ENCODE assay signal across 8 cellular contexts in the genomic region with DNA sequence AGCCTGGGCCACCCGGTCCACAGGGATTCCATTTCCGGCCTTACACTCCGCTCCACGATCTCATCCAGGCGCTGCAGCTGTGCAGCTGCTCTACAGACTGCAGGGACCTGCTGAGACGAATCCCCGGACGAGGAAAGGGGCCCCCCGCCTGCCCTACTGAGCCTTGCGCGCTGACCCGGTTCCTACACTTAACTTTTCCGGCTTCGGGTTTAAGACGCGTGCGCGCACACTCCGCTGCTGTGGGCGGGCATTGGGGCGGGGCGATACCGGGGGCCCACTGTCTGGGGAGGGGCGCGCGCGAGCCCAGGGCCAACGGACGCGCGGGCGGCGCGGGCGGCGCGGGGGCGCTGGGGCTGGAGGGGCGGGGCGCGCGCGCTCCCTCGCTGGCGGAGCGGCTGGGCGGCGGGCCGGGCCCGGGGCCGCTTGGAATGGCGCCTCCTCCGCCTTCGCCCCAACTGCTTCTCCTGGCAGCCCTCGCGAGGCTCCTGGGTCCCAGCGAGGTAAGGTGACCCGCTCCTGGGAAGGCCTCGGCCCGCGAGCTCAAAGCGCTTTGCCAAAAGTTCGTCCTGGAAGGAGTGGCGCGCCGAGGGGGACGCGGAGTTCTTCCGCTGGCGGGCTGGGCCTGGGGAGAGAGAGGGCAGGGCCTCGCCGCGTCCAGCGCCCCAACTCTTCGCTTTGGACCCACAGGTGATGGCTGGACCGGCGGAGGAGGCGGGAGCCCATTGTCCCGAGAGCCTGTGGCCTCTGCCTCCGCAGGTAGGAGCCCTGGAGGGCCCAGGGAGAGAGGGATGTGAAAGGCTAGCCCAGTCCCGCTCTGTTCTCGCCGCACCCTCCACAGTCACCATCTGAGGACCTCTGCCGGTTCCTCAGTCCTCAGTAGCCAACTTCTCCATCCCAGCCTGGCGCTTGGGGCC. TPM values are rescaled to one million over a fixed set of nuclear protein-coding genes. Genes with fewer than 3 reads are reported as not detected.
DNase-seq lines count a peak whose midpoint lies in the region; ATAC-seq and TF ChIP-seq lines count a peak whose summit lies in the region.

A gene with protein sequence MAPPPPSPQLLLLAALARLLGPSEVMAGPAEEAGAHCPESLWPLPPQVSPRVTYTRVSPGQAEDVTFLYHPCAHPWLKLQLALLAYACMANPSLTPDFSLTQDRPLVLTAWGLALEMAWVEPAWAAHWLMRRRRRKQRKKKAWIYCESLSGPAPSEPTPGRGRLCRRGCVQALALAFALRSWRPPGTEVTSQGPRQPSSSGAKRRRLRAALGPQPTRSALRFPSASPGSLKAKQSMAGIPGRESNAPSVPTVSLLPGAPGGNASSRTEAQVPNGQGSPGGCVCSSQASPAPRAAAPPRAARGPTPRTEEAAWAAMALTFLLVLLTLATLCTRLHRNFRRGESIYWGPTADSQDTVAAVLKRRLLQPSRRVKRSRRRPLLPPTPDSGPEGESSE (plus strand): TSS at position 371 of the 914 bp plus-strand sequence. CDS start 58 bp downstream, at position 429.

- intact Hi-C loops in CD14-positive monocyte (cut with micrococcal nuclease), result loop anchor here (10.0 kb wide), 2 partner anchors 46 to 204 kb away; no protein-coding TSS in a partner anchor
- intact Hi-C loops in esophagus squamous epithelium (cut with DNase I), result no loop called here
- intact Hi-C loops in naive thymus-derived CD4-positive, alpha-beta T cell (cut with micrococcal nuclease), result loop anchor here (1.0 to 10.0 kb wide), 13 partner anchors 12 to 921 kb away; partner anchors contain the start of genes GIT1 (in 2 of the 2), PHF12 (in 2 of the 2), TAOK1 (in 2 of the 2) and BLTP2 (in 1 of the 2)

- H3K36me3 ChIP-seq in HUES64 (ENCODE audit: insufficient read depth, low read length), result no peaks in the 10 kb centered on the region
- peaks cover 0 to 10% (median 0%) of the 10 kb centered on the region in 3 donors for H3K36me3 ChIP-seq in esophagus squamous epithelium
- H3K36me3 ChIP-seq in naive thymus-derived CD4-positive, alpha-beta T cell (ENCODE audit: control insufficient read depth in 2 of 3, insufficient read depth in 3 of 3, low read length in 3 of 3), result peaks cover 0 to 10% (median 0%) of the 10 kb centered on the region in 3 experiments

- no peak for TF ChIP-seq CTCF in CD14-positive monocyte (IDR thresholded peaks at IDR 0.05)
- TF ChIP-seq CTCF in esophagus squamous epithelium (IDR thresholded peaks at IDR 0.05), result no peak

- H3K27me3 Mint-ChIP-seq in CD14-positive monocyte (ENCODE audit: low read depth in 3 of 3), result peaks cover 0 to 7% (median 2%) of the 10 kb centered on the region in 3 donors
- H3K27me3 Mint-ChIP-seq in activated T-cell treated with anti-CD3 and anti-CD28 coated beads, Interleukin-2, amount 50 U/mL, for 72 hours (ENCODE audit: low read depth), result no peaks in the 10 kb centered on the region
- no peaks in the 10 kb centered on the region for H3K27me3 Mint-ChIP-seq in naive thymus-derived CD4-positive, alpha-beta T cell
- H3K27me3 Mint-ChIP-seq in stimulated activated naive CD8-positive, alpha-beta T cell treated with anti-CD3 and anti-CD28 coated beads, Interleukin-15, Interleukin-2, amounts not matched to agents 100 ng/mL and 50 ng/mL, for 24 hours, result no peaks in the 10 kb centered on the region

- CTCF ChIA-PET in naive thymus-derived CD4-positive, alpha-beta T cell (lab: Charles Lee), result interaction anchor here (0.5 to 2.9 kb wide), 9 partner anchors 9 to 358 kb away, joined by 3 to 12 read pairs (median 3); partner anchors contain the start of gene ANKRD13B

- peaks cover 17 to 20% of the 10 kb centered on the region in 2 donors for H3K36me3 Mint-ChIP-seq in CD14-positive monocyte
- H3K36me3 Mint-ChIP-seq in activated T-cell treated with anti-CD3 and anti-CD28 coated beads, Interleukin-2, amount 50 U/mL, for 72 hours (ENCODE audit: insufficient read depth in 2 of 2), result peaks cover 0 to 4% of the 10 kb centered on the region in 2 donors
- peaks cover 0 to 7% (median 0%) of the 10 kb centered on the region in 5 donors for H3K36me3 Mint-ChIP-seq in naive thymus-derived CD4-positive, alpha-beta T cell
- peaks cover 6% of the 10 kb centered on the region for H3K36me3 Mint-ChIP-seq in stimulated activated naive CD8-positive, alpha-beta T cell treated with anti-CD3 and anti-CD28 coated beads, Interleukin-15, Interleukin-2, amounts not matched to agents 100 ng/mL and 50 ng/mL, for 24 hours (ENCODE audit: low read depth)

- no peaks in the 10 kb centered on the region for H3K9me3 Mint-ChIP-seq in CD14-positive monocyte
- no peaks in the 10 kb centered on the region for H3K9me3 Mint-ChIP-seq in activated T-cell treated with anti-CD3 and anti-CD28 coated beads, Interleukin-2, amount 50 U/mL, for 72 hours
- peaks cover 0 to 3% (median 0%) of the 10 kb centered on the region in 11 donors for H3K9me3 Mint-ChIP-seq in naive thymus-derived CD4-positive, alpha-beta T cell
- no peaks in the 10 kb centered on the region for H3K9me3 Mint-ChIP-seq in stimulated activated naive CD8-positive, alpha-beta T cell treated with anti-CD3 and anti-CD28 coated beads, Interleukin-15, Interleukin-2, amounts not matched to agents 100 ng/mL and 50 ng/mL, for 24 hours

- DNase-seq in CD14-positive monocyte (ENCODE audit: low spot score) (no peak), RPMI7951 (ENCODE audit: low read depth) (peak; percentile 80), esophagus squamous epithelium (lab: John Stamatoyannopoulos, UW) (peak; percentile 58)
- peak; percentile 90 to 91 for DNase-seq in activated T-cell treated with anti-CD3 and anti-CD28 coated beads, Interleukin-2, amount 50 U/mL, for 72 hours
- peak; percentile 65 to 90 (median 81) for DNase-seq in naive thymus-derived CD4-positive, alpha-beta T cell

- ATAC-seq in GM19397 (IDR thresholded peaks at IDR 0.05; ENCODE audit: unreplicated experiment), result peak; percentile 49
- ATAC-seq in activated T-cell treated with anti-CD3 and anti-CD28 coated beads, Interleukin-2, amount 50 U/mL, for 72 hours (replicated peaks in 1 of 2), result peak; percentile 55 to 62
- ATAC-seq in naive thymus-derived CD4-positive, alpha-beta T cell, result peak; percentile 81

- H3K9ac ChIP-seq in HUES64 (ENCODE audit: low read depth, low read length), result peak within 1 kb of the TSS; percentile 70

- H3K9me3 ChIP-seq in HUES64 (ENCODE audit: insufficient read depth, low read depth, low read length) (no peaks in the 10 kb centered on the region), esophagus squamous epithelium (no peaks in the 10 kb centered on the region)
- H3K9me3 ChIP-seq in naive thymus-derived CD4-positive, alpha-beta T cell (ENCODE audit: control insufficient read depth in 2 of 3, low read length in 3 of 3), result no peaks in the 10 kb centered on the region

- peak within 1 kb of the TSS; percentile 75 to 95 (median 91) for H3K27ac Mint-ChIP-seq in CD14-positive monocyte
- H3K27ac Mint-ChIP-seq in activated T-cell treated with anti-CD3 and anti-CD28 coated beads, Interleukin-2, amount 50 U/mL, for 72 hours, result peak within 1 kb of the TSS; percentile 94
- peak within 1 kb of the TSS; percentile 82 to 97 (median 92) for H3K27ac Mint-ChIP-seq in naive thymus-derived CD4-positive, alpha-beta T cell
- H3K27ac Mint-ChIP-seq in stimulated activated naive CD8-positive, alpha-beta T cell treated with anti-CD3 and anti-CD28 coated beads, Interleukin-15, Interleukin-2, amounts not matched to agents 100 ng/mL and 50 ng/mL, for 24 hours, result peak within 1 kb of the TSS; percentile 93

- H3K4me3 ChIP-seq in HUES64 (ENCODE audit: low read length), result peak within 1 kb of the TSS; percentile 81
- peak within 1 kb of the TSS; percentile 58 to 79 (median 70) for H3K4me3 ChIP-seq in esophagus squamous epithelium
- peak within 1 kb of the TSS; percentile 89 for H3K4me3 ChIP-seq in naive thymus-derived CD4-positive, alpha-beta T cell (ENCODE audit: low read length)

- peak within 1 kb of the TSS; percentile 95 to 97 for H3K4me3 Mint-ChIP-seq in CD14-positive monocyte
- H3K4me3 Mint-ChIP-seq in activated T-cell treated with anti-CD3 and anti-CD28 coated beads, Interleukin-2, amount 50 U/mL, for 72 hours, result peak within 1 kb of the TSS; percentile 93 to 95
- H3K4me3 Mint-ChIP-seq in naive thymus-derived CD4-positive, alpha-beta T cell, result peak within 1 kb of the TSS; percentile 88 to 99 (median 95)
- peak within 1 kb of the TSS; percentile 90 for H3K4me3 Mint-ChIP-seq in stimulated activated naive CD8-positive, alpha-beta T cell treated with anti-CD3 and anti-CD28 coated beads, Interleukin-15, Interleukin-2, amounts not matched to agents 100 ng/mL and 50 ng/mL, for 24 hours

- WGBS in HUES64, result under 1% methylated on average over 85 of the region's 85 CpGs
- 0 to 2% methylated on average over 8 to 31 of the region's 85 CpGs for WGBS in esophagus squamous epithelium, 2 donors

- POLR2A ChIA-PET in naive thymus-derived CD4-positive, alpha-beta T cell (lab: Charles Lee), result interaction anchor here (0.5 to 6.0 kb wide), 10 partner anchors 9 to 361 kb away, joined by 3 to 59 read pairs (median 3); partner anchors contain the start of gene SSH2

- peaks cover 8% of the 10 kb centered on the region for H3K4me1 ChIP-seq in HUES64 (ENCODE audit: insufficient read depth, low read length)
- peaks cover 24 to 89% (median 33%) of the 10 kb centered on the region in 3 donors for H3K4me1 ChIP-seq in esophagus squamous epithelium
- peaks cover 12 to 30% of the 10 kb centered on the region in 2 donors for H3K4me1 ChIP-seq in naive thymus-derived CD4-positive, alpha-beta T cell (ENCODE audit: control insufficient read depth in 2 of 2, insufficient read depth in 2 of 2, low read length in 2 of 2)

- H3K27ac ChIP-seq in HUES64 (ENCODE audit: low read depth, low read length), result no peak within 1 kb of the TSS; the same call in 1 of the 2 replicates
- H3K27ac ChIP-seq in esophagus squamous epithelium, result peak within 1 kb of the TSS; percentile 79 to 93 (median 90)
- H3K27ac ChIP-seq in naive thymus-derived CD4-positive, alpha-beta T cell (ENCODE audit: low read depth, low read length), result peak within 1 kb of the TSS; percentile 78

- TF ChIP-seq POLR2A in esophagus squamous epithelium (IDR thresholded peaks at IDR 0.05), result peak in 3 of 4 donors; percentile 23 to 83 (median 45)

- peaks cover 40% of the 10 kb centered on the region for H3K4me1 Mint-ChIP-seq in CD14-positive monocyte
- H3K4me1 Mint-ChIP-seq in activated T-cell treated with anti-CD3 and anti-CD28 coated beads, Interleukin-2, amount 50 U/mL, for 72 hours (ENCODE audit: low read depth), result peaks cover 34% of the 10 kb centered on the region
- H3K4me1 Mint-ChIP-seq in naive thymus-derived CD4-positive, alpha-beta T cell, result peaks cover 21 to 42% (median 32%) of the 10 kb centered on the region in 7 donors
- H3K4me1 Mint-ChIP-seq in stimulated activated naive CD8-positive, alpha-beta T cell treated with anti-CD3 and anti-CD28 coated beads, Interleukin-15, Interleukin-2, amounts not matched to agents 100 ng/mL and 50 ng/mL, for 24 hours (ENCODE audit: low read depth), result peaks cover 35% of the 10 kb centered on the region

- peaks cover 70% of the 10 kb centered on the region for H3K27me3 ChIP-seq in HUES64 (ENCODE audit: insufficient read depth, low read length)
- H3K27me3 ChIP-seq in esophagus squamous epithelium, result no peaks in the 10 kb centered on the region
- H3K27me3 ChIP-seq in naive thymus-derived CD4-positive, alpha-beta T cell (ENCODE audit: control insufficient read depth in 2 of 2, insufficient read depth in 2 of 2, low read length in 2 of 2), result no peaks in the 10 kb centered on the region

RNA-seq across cellular contexts. Expression of the gene that starts here (rescaled TPM):
- polyA plus RNA-seq in CD14-positive monocyte, result 10 to 100 TPM in 1 of 2 donors, 1 to 10 TPM in 1; 9.4 to 14.4 TPM
- 12.2 TPM for polyA plus RNA-seq in HUES64 (2013, experiment 1 of 2)
- polyA plus RNA-seq in HUES64 (2013, experiment 2 of 2), result 17.8 TPM
- 29.3 and 42.1 TPM in 2 replicates for total RNA-seq in RPMI7951 (2014; rRNA removed; shearing (Covaris generic))
- total RNA-seq in activated T-cell treated with anti-CD3 and anti-CD28 coated beads, Interleukin-2, amount 50 U/mL, for 72 hours, result 100 to 1,000 TPM in 1 of 2 donors, 10 to 100 TPM in 1; 77.4 to 103 TPM
- 10 to 100 TPM; 11.8 to 34.9 (median 21.8) TPM for total RNA-seq in esophagus squamous epithelium
- total RNA-seq in naive thymus-derived CD4-positive, alpha-beta T cell, result 10 to 100 TPM; 61.6 to 87.5 (median 62.8) TPM
- polyA plus RNA-seq in naive thymus-derived CD4-positive, alpha-beta T cell, result 10 to 100 TPM; 19.3 to 26.8 TPM
